In the genomic region with DNA sequence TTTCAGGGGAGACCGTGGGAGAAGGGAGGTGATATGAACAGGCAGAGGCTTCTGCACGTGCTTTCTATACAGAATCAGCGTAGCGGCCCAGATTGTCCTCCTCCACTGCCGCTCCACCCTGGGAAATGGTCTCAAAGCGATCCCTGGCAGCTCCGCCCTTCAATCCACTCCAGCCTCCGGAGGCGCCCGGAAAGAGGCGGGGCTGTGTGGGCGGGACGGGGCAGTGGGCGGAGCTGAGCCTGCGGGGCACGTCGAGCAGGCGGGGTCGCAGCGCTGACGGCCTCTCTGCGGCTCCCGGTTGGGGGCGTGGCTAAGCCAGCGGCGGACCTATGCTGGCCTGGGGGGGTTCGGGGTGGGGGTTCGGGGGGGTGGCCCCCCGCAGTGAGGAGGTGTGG, we compare ENCODE assay signal across 8 cellular contexts. TPM values are rescaled to one million over a fixed set of nuclear protein-coding genes. Genes with fewer than 3 reads are reported as not detected.
DNase-seq lines count a peak whose midpoint lies in the region; ATAC-seq and TF ChIP-seq lines count a peak whose summit lies in the region.

No MANE protein-coding gene starts in this region.

- no peak overlapping the region for H3K27ac Mint-ChIP-seq in activated CD4-positive, alpha-beta T cell treated with anti-CD3 and anti-CD28 coated beads, Interleukin-2, amount 10 ng/mL, durations not matched to agents 24 days and 14 days

- H3K27me3 Mint-ChIP-seq in activated CD4-positive, alpha-beta T cell treated with anti-CD3 and anti-CD28 coated beads, Interleukin-2, amount 10 ng/mL, durations not matched to agents 24 days and 14 days = peaks cover 13% of the 10 kb centered on the region

- DNase-seq in NCI-H345 treated with DMSO at 0.1 percent for 48 hours (lab: John Stamatoyannopoulos, UW; ENCODE audit: unreplicated experiment) = peak; percentile 76
- peak; percentile 97 for DNase-seq in activated CD4-positive, alpha-beta T cell treated with anti-CD3 and anti-CD28 coated beads, Interleukin-2, amount 10 ng/mL, durations not matched to agents 24 days and 14 days
- DNase-seq in coronary artery (ENCODE audit: low spot score) = no peak
- DNase-seq in lower leg skin (ENCODE audit: low spot score in 2 of 2) = peak; percentile 55 to 92
- peak; percentile 86 for DNase-seq in stimulated activated CD4-positive, alpha-beta T cell treated with anti-CD3 and anti-CD28 coated beads, Interleukin-4, amount 100 ng/mL, for 1 hour

- peaks cover 12% of the 10 kb centered on the region for H3K27me3 ChIP-seq in ACC112 (ENCODE audit: insufficient read depth, low read length)

- H3K4me3 ChIP-seq in ACC112 (ENCODE audit: low read depth, low read length) = peak overlapping the region; percentile 54
- H3K4me3 ChIP-seq in coronary artery = peak overlapping the region; percentile 70
- no peak overlapping the region for H3K4me3 ChIP-seq in lower leg skin (ENCODE audit: low read depth, poor library complexity, severe bottlenecking)

- peak overlapping the region; percentile 68 for H3K4me3 Mint-ChIP-seq in activated CD4-positive, alpha-beta T cell treated with anti-CD3 and anti-CD28 coated beads, Interleukin-2, amount 10 ng/mL, durations not matched to agents 24 days and 14 days

- H2AFZ ChIP-seq in ACC112 (ENCODE audit: low read length, unreplicated experiment) = no peak overlapping the region

- no peak overlapping the region for H3K27ac ChIP-seq in ACC112 (ENCODE audit: low read depth, low read length)
- no peak overlapping the region for H3K27ac ChIP-seq in coronary artery

- H3K79me2 ChIP-seq in ACC112 (ENCODE audit: control insufficient read depth, insufficient read depth, low read length, unreplicated experiment) = no peaks in the 10 kb centered on the region

- H3K36me3 Mint-ChIP-seq in activated CD4-positive, alpha-beta T cell treated with anti-CD3 and anti-CD28 coated beads, Interleukin-2, amount 10 ng/mL, durations not matched to agents 24 days and 14 days (ENCODE audit: low read depth) = no peaks in the 10 kb centered on the region

- no peaks in the 10 kb centered on the region for H3K9me3 Mint-ChIP-seq in activated CD4-positive, alpha-beta T cell treated with anti-CD3 and anti-CD28 coated beads, Interleukin-2, amount 10 ng/mL, durations not matched to agents 24 days and 14 days

- peaks cover 7% of the 10 kb centered on the region for H3K4me1 Mint-ChIP-seq in activated CD4-positive, alpha-beta T cell treated with anti-CD3 and anti-CD28 coated beads, Interleukin-2, amount 10 ng/mL, durations not matched to agents 24 days and 14 days

- ATAC-seq in GM18907 (IDR thresholded peaks at IDR 0.05; ENCODE audit: unreplicated experiment) = peak; percentile 90
- ATAC-seq in HG03139 (IDR thresholded peaks at IDR 0.05; ENCODE audit: unreplicated experiment) = peak; percentile 96

- no peak for TF ChIP-seq POLR2A in lower leg skin (IDR thresholded peaks at IDR 0.05)

- intact Hi-C loops in activated CD4-positive, alpha-beta T cell treated with anti-CD3 and anti-CD28 coated beads, Interleukin-2, amount 10 ng/mL, durations not matched to agents 24 days and 14 days (cut with micrococcal nuclease) = loop anchor here (1.0 to 10.0 kb wide), 3 partner anchors 37 to 553 kb away; partner anchors contain the start of gene MMGT1
- intact Hi-C loops in lower leg skin (cut with DNase I; ENCODE audit: low total_unique reads) = no loop called here

- WGBS in lower leg skin, 2 donors = 0 to 52% methylated on average over 9 to 28 of the region's 29 CpGs

- H3K36me3 ChIP-seq in ACC112 (ENCODE audit: insufficient read depth, low read length) = no peaks in the 10 kb centered on the region

- no peaks in the 10 kb centered on the region for H3K4me1 ChIP-seq in ACC112 (ENCODE audit: control insufficient read depth, insufficient read depth, low read length, unreplicated experiment)

- TF ChIP-seq CTCF in coronary artery (IDR thresholded peaks at IDR 0.05) (no peak), lower leg skin (IDR thresholded peaks at IDR 0.05) (no peak)

RNA-seq across cellular contexts. Expression of gene SMIM10L2A, which starts 0.2 kb away (rescaled TPM):
- total RNA-seq in activated CD4-positive, alpha-beta T cell treated with anti-CD3 and anti-CD28 coated beads, Interleukin-2, amount 10 ng/mL, durations not matched to agents 24 days and 14 days = 1.2 and 1.3 TPM in 2 replicates
- 1 to 10 TPM; 1.3 to 2.6 (median 1.9) TPM for total RNA-seq in lower leg skin
